14 cellular contexts compared by ENCODE assay signal in genomic region chr3:197181751-197182150, GRCh38.
DNase-seq lines count a peak whose midpoint lies in the region; ATAC-seq and TF ChIP-seq lines count a peak whose summit lies in the region.
"Had no signal": no experiment of that assay in that cellular context is flagged by ENCODE, and none has a peak within 500 bp of the region (broad histone marks: within the 10 kb centered on the region; RNA-seq: fewer than 3 reads in every experiment).

No MANE protein-coding gene starts in this region.

- WGBS in adrenal gland, 4 donors = 48 to 60% (median 53%) methylated on average over 6 of the region's 6 CpGs

- H3K4me3 ChIP-seq in adrenal gland = no peak overlapping the region

- H3K4me1 ChIP-seq in adrenal gland (replicated peaks in 1 of 2) = no peaks in the 10 kb centered on the region
- H3K4me1 ChIP-seq: parathyroid adenoma had no signal

- H3K27ac ChIP-seq in adrenal gland = peak overlapping the region in 1 of 5 donors; percentile 3
- H3K27ac ChIP-seq: parathyroid adenoma, VCaP had no signal

- intact Hi-C loops in Right ventricle myocardium inferior (cut with DNase I) (no loop called here), cardiac septum (cut with DNase I) (no loop called here), adrenal gland (cut with DNase I) (loop anchor here (10.0 kb wide), 1 partner anchor 177 kb away; no protein-coding TSS in a partner anchor), left ventricle myocardium superior (cut with micrococcal nuclease) (loop anchor here (10.0 kb wide), 1 partner anchor 197 kb away; no protein-coding TSS in a partner anchor)

- TF ChIP-seq POLR2A in adrenal gland (IDR thresholded peaks at IDR 0.05) = no peak

- no peaks in the 10 kb centered on the region for H3K27me3 ChIP-seq in adrenal gland

- peak; percentile 37 for DNase-seq in Right ventricle myocardium inferior (ENCODE audit: missing footprints)
- no peak for DNase-seq in cardiac septum (ENCODE audit: low spot score)
- DNase-seq in adrenal gland = peak in 5 of 7 donors; percentile 14 to 39 (median 28)
- no peak for DNase-seq in left ventricle myocardium superior
- no peak for DNase-seq in stimulated activated CD4-positive, alpha-beta T cell treated with anti-CD3 and anti-CD28 coated beads, Interleukin-4, amount 100 ng/mL, for 24 hours
- no peak for DNase-seq in activated naive CD4-positive, alpha-beta T cell treated with Interleukin-2 at 50 U/mL for 16 hours
- DNase-seq: activated T-cell treated with anti-CD3 and anti-CD28 coated beads, Interleukin-2, amount 50 U/mL, for 24 hours; erythroblast; NCI-H2081 treated with DMSO at 0.1 percent for 48 hours had no signal

- no peak for TF ChIP-seq CTCF in adrenal gland (IDR thresholded peaks at IDR 0.05)

- H3K36me3 ChIP-seq in adrenal gland (replicated peaks in 1 of 2) = no peaks in the 10 kb centered on the region

- ATAC-seq in Right ventricle myocardium inferior (peak; percentile 52), left ventricle myocardium superior (peak; percentile 76), HG03097 (IDR thresholded peaks at IDR 0.05; ENCODE audit: low FRiP score, unreplicated experiment) (no peak), GM21526 (IDR thresholded peaks at IDR 0.05; ENCODE audit: low FRiP score, unreplicated experiment) (no peak)
- ATAC-seq: Panc1 had no signal

- H3K9me3 ChIP-seq in adrenal gland (replicated peaks in 1 of 3) = no peaks in the 10 kb centered on the region

Comparison
In these comparisons a context has a peak if more than half of its experiments do, and no peak if none do; other contexts are left out.
1. DNase-seq: peak in Right ventricle myocardium inferior (single experiment) and adrenal gland (5 of 7); none in cardiac septum (single experiment), left ventricle myocardium superior (single experiment), stimulated activated CD4-positive, alpha-beta T cell treated with anti-CD3 and anti-CD28 coated beads, Interleukin-4, amount 100 ng/mL, for 24 hours (single experiment) and activated naive CD4-positive, alpha-beta T cell treated with Interleukin-2 at 50 U/mL for 16 hours (single experiment).
2. intact Hi-C loops: an anchor here in adrenal gland (10.0 kb wide) and left ventricle myocardium superior (10.0 kb wide); none called in Right ventricle myocardium inferior and cardiac septum.
3. ATAC-seq: peak in Right ventricle myocardium inferior (single experiment) and left ventricle myocardium superior (single experiment); none in HG03097 (single experiment) and GM21526 (single experiment).